20 cellular contexts compared by ENCODE assay signal in genomic region chr20:15799871-15800270, GRCh38.
DNase-seq lines count a peak whose midpoint lies in the region; ATAC-seq and FAIRE-seq lines count a peak whose summit lies in the region.
"Had no signal": no experiment of that assay in that cellular context is flagged by ENCODE, and none has a peak within 500 bp of the region (broad histone marks: within the 10 kb centered on the region; RNA-seq: fewer than 3 reads in every experiment).

No MANE protein-coding gene starts in this region.

- no peaks in the 10 kb centered on the region for H3K4me1 Mint-ChIP-seq in activated T-helper 17 cell treated with anti-CD3 and anti-CD28 coated beads, Interleukin-2, amount 50 U/mL, for 72 hours
- H3K4me1 Mint-ChIP-seq: activated naive CD4-positive, alpha-beta T cell treated with anti-CD3 and anti-CD28 coated beads, Interleukin-2, amount 10 ng/mL, durations not matched to agents 7 days and 5 days had no signal

- H3K4me3 Mint-ChIP-seq in activated T-helper 17 cell treated with anti-CD3 and anti-CD28 coated beads, Interleukin-2, amount 50 U/mL, for 72 hours = no peak overlapping the region
- H3K4me3 Mint-ChIP-seq: activated naive CD4-positive, alpha-beta T cell treated with anti-CD3 and anti-CD28 coated beads, Interleukin-2, amount 10 ng/mL, durations not matched to agents 7 days and 5 days; neural progenitor cell; stimulated activated memory B cell treated with anti-CD40 and anti-IgM and Interleukin-4, amounts not matched to agents 10 μg/mL and 1 μg/mL and 100 μg/mL, for 72 hours; T-helper 1 cell treated with Interleukin-12 subunit alpha and Interleukin-12 subunit beta and Interleukin-4 antibody, amounts not matched to agents 30 μg/mL and 1 μg/mL, for 36 hours had no signal

- H3K36me3 Mint-ChIP-seq in activated T-helper 17 cell treated with anti-CD3 and anti-CD28 coated beads, Interleukin-2, amount 50 U/mL, for 72 hours (ENCODE audit: low read depth) = no peaks in the 10 kb centered on the region
- H3K36me3 Mint-ChIP-seq: activated naive CD4-positive, alpha-beta T cell treated with anti-CD3 and anti-CD28 coated beads, Interleukin-2, amount 10 ng/mL, durations not matched to agents 7 days and 5 days; neural progenitor cell; stimulated activated memory B cell treated with anti-CD40 and anti-IgM and Interleukin-4, amounts not matched to agents 10 μg/mL and 1 μg/mL and 100 μg/mL, for 72 hours had no signal

- ATAC-seq in activated T-helper 17 cell treated with anti-CD3 and anti-CD28 coated beads, Interleukin-2, amount 50 U/mL, for 72 hours (replicated peaks) = no peak
- ATAC-seq in GM21737 (IDR thresholded peaks at IDR 0.05; ENCODE audit: unreplicated experiment) (no peak), GM21447 (IDR thresholded peaks at IDR 0.05; ENCODE audit: unreplicated experiment) (no peak)
- ATAC-seq: body of pancreas; stimulated activated memory B cell treated with anti-CD40 and anti-IgM and Interleukin-4, amounts not matched to agents 10 μg/mL and 1 μg/mL and 100 μg/mL, for 72 hours had no signal

- peak; percentile 83 for FAIRE-seq in endometrium (lab: Jason Lieb, UNC)

- H3K27ac Mint-ChIP-seq in activated T-helper 17 cell treated with anti-CD3 and anti-CD28 coated beads, Interleukin-2, amount 50 U/mL, for 72 hours = no peak overlapping the region
- H3K27ac Mint-ChIP-seq: activated naive CD4-positive, alpha-beta T cell treated with anti-CD3 and anti-CD28 coated beads, Interleukin-2, amount 10 ng/mL, durations not matched to agents 7 days and 5 days; neural progenitor cell; stimulated activated memory B cell treated with anti-CD40 and anti-IgM and Interleukin-4, amounts not matched to agents 10 μg/mL and 1 μg/mL and 100 μg/mL, for 72 hours; T-helper 1 cell treated with Interleukin-12 subunit alpha and Interleukin-12 subunit beta and Interleukin-4 antibody, amounts not matched to agents 30 μg/mL and 1 μg/mL, for 36 hours had no signal

- peaks cover 5% of the 10 kb centered on the region for H3K9me3 Mint-ChIP-seq in activated T-helper 17 cell treated with anti-CD3 and anti-CD28 coated beads, Interleukin-2, amount 50 U/mL, for 72 hours
- H3K9me3 Mint-ChIP-seq: T-helper 1 cell treated with Interleukin-12 subunit alpha and Interleukin-12 subunit beta and Interleukin-4 antibody, amounts not matched to agents 30 μg/mL and 1 μg/mL, for 36 hours had no signal

- DNase-seq in HS-5 (ENCODE audit: low read depth) = peak; percentile 53
- peak; percentile 23 for DNase-seq in RPMI7951 (ENCODE audit: low read depth)
- DNase-seq in non-pigmented ciliary epithelial cell (ENCODE audit: low read depth) = peak; percentile 14
- DNase-seq in stimulated activated CD8-positive, alpha-beta memory T cell treated with anti-CD3 and anti-CD28 coated beads, Interleukin-4, amount 100 ng/mL, for 48 hours = no peak
- DNase-seq: activated CD4-positive, alpha-beta T cell treated with anti-CD3 and anti-CD28 coated beads, Interleukin-2, amount 50 U/mL, for 48 hours; activated naive CD4-positive, alpha-beta T cell treated with anti-CD3 and anti-CD28 coated beads, Interleukin-2, amount 10 ng/mL, durations not matched to agents 7 days and 5 days; activated T-cell treated with anti-CD3 and anti-CD28 coated beads, Interleukin-2, amount 50 U/mL, for 1 hour; body of pancreas; dermis blood vessel endothelial cell; MG63; NCI-H187 treated with DMSO at 0.1 percent for 48 hours; Right ventricle myocardium superior; thyroid gland had no signal

- H3K27me3 Mint-ChIP-seq in activated T-helper 17 cell treated with anti-CD3 and anti-CD28 coated beads, Interleukin-2, amount 50 U/mL, for 72 hours = no peaks in the 10 kb centered on the region
- H3K27me3 Mint-ChIP-seq: activated naive CD4-positive, alpha-beta T cell treated with anti-CD3 and anti-CD28 coated beads, Interleukin-2, amount 10 ng/mL, durations not matched to agents 7 days and 5 days; stimulated activated memory B cell treated with anti-CD40 and anti-IgM and Interleukin-4, amounts not matched to agents 10 μg/mL and 1 μg/mL and 100 μg/mL, for 72 hours had no signal
